In genomic region chr6:170505306-170505705, GRCh38 we compare ENCODE assay signal across 22 cellular contexts. TPM values are rescaled to one million over a fixed set of nuclear protein-coding genes. Genes with fewer than 3 reads are reported as not detected.
DNase-seq lines count a peak whose midpoint lies in the region; ATAC-seq and FAIRE-seq lines count a peak whose summit lies in the region.
"Had no signal": no experiment of that assay in that cellular context is flagged by ENCODE, and none has a peak within 500 bp of the region (broad histone marks: within the 10 kb centered on the region; RNA-seq: fewer than 3 reads in every experiment).

No MANE protein-coding gene starts in this region.

- H3K4me3 ChIP-seq in small intestine (ENCODE audit: low read depth in 1 of 2, low read length in 2 of 2), result no peak overlapping the region
- H3K4me3 ChIP-seq in naive thymus-derived CD4-positive, alpha-beta T cell (ENCODE audit: low read length), result no peak overlapping the region
- H3K4me3 ChIP-seq: SJSA1 had no signal

- peaks cover 4 to 25% (median 7%) of the 10 kb centered on the region in 5 donors for H3K36me3 Mint-ChIP-seq in naive thymus-derived CD4-positive, alpha-beta T cell
- H3K36me3 Mint-ChIP-seq: activated CD8-positive, alpha-beta memory T cell treated with anti-CD3 and anti-CD28 coated beads, Interleukin-2, amount 10 ng/mL, durations not matched to agents 7 days and 5 days; activated naive CD8-positive, alpha-beta T cell treated with anti-CD3 and anti-CD28 coated beads for 36 hours had no signal

- no peaks in the 10 kb centered on the region for H3K4me1 ChIP-seq in small intestine (ENCODE audit: control insufficient read depth in 2 of 2, insufficient read depth in 1 of 2, low read depth in 1 of 2, low read length in 1 of 2)
- H3K4me1 ChIP-seq in naive thymus-derived CD4-positive, alpha-beta T cell (ENCODE audit: control insufficient read depth in 2 of 2, insufficient read depth in 2 of 2, low read length in 2 of 2), result no peaks in the 10 kb centered on the region
- H3K4me1 ChIP-seq: SJSA1 had no signal

- no peaks in the 10 kb centered on the region for H3K27me3 ChIP-seq in small intestine (ENCODE audit: control insufficient read depth in 2 of 2, insufficient read depth in 2 of 2, low read length in 2 of 2)
- peaks cover 0 to 3% of the 10 kb centered on the region in 2 donors for H3K27me3 ChIP-seq in naive thymus-derived CD4-positive, alpha-beta T cell (ENCODE audit: control insufficient read depth in 2 of 2, insufficient read depth in 2 of 2, low read length in 2 of 2)

- peak in 1 of 2 donors; percentile 34 for ATAC-seq in left cardiac atrium
- no peak for ATAC-seq in Right ventricle myocardium inferior
- no peak for ATAC-seq in HG03196 (IDR thresholded peaks at IDR 0.05; ENCODE audit: unreplicated experiment)
- no peak for ATAC-seq in GM21423 (IDR thresholded peaks at IDR 0.05; ENCODE audit: unreplicated experiment)
- ATAC-seq in naive thymus-derived CD4-positive, alpha-beta T cell, result no peak
- ATAC-seq: activated CD8-positive, alpha-beta memory T cell treated with anti-CD3 and anti-CD28 coated beads, Interleukin-2, amount 10 ng/mL, durations not matched to agents 7 days and 5 days; activated T-helper 17 cell treated with anti-CD3 and anti-CD28 coated beads, Interleukin-2, amount 50 U/mL, for 72 hours; esophagus mucosa had no signal

- H3K27me3 Mint-ChIP-seq in naive thymus-derived CD4-positive, alpha-beta T cell, result peaks cover 28 to 55% (median 52%) of the 10 kb centered on the region in 5 donors

- POLR2A ChIA-PET in naive thymus-derived CD4-positive, alpha-beta T cell (lab: Charles Lee), result no interaction called here

- H3K27ac Mint-ChIP-seq in naive thymus-derived CD4-positive, alpha-beta T cell, result no peak overlapping the region
- H3K27ac Mint-ChIP-seq: activated CD8-positive, alpha-beta memory T cell treated with anti-CD3 and anti-CD28 coated beads, Interleukin-2, amount 10 ng/mL, durations not matched to agents 7 days and 5 days; activated naive CD8-positive, alpha-beta T cell treated with anti-CD3 and anti-CD28 coated beads for 36 hours; activated T-helper 17 cell treated with anti-CD3 and anti-CD28 coated beads, Interleukin-2, amount 50 U/mL, for 72 hours; memory B cell; T-helper 1 cell treated with Interleukin-12 subunit alpha and Interleukin-12 subunit beta and Interleukin-4 antibody, amounts not matched to agents 30 μg/mL and 1 μg/mL, for 36 hours had no signal

- H3K36me3 ChIP-seq in small intestine (ENCODE audit: control insufficient read depth in 2 of 2, insufficient read depth in 2 of 2, low read length in 2 of 2), result no peaks in the 10 kb centered on the region
- no peaks in the 10 kb centered on the region for H3K36me3 ChIP-seq in naive thymus-derived CD4-positive, alpha-beta T cell (ENCODE audit: control insufficient read depth in 2 of 3, insufficient read depth in 3 of 3, low read length in 3 of 3)
- H3K36me3 ChIP-seq: SJSA1 had no signal

- no peak overlapping the region for H3K4me3 Mint-ChIP-seq in naive thymus-derived CD4-positive, alpha-beta T cell
- H3K4me3 Mint-ChIP-seq: activated CD8-positive, alpha-beta memory T cell treated with anti-CD3 and anti-CD28 coated beads, Interleukin-2, amount 10 ng/mL, durations not matched to agents 7 days and 5 days; activated naive CD8-positive, alpha-beta T cell treated with anti-CD3 and anti-CD28 coated beads for 36 hours; activated T-helper 17 cell treated with anti-CD3 and anti-CD28 coated beads, Interleukin-2, amount 50 U/mL, for 72 hours; memory B cell; T-helper 1 cell treated with Interleukin-12 subunit alpha and Interleukin-12 subunit beta and Interleukin-4 antibody, amounts not matched to agents 30 μg/mL and 1 μg/mL, for 36 hours had no signal

- no peak overlapping the region for H3K27ac ChIP-seq in small intestine (ENCODE audit: low read depth in 1 of 2, low read length in 1 of 2)
- no peak overlapping the region for H3K27ac ChIP-seq in naive thymus-derived CD4-positive, alpha-beta T cell (ENCODE audit: low read depth, low read length)
- H3K27ac ChIP-seq: SJSA1 had no signal

- intact Hi-C loops in left cardiac atrium (cut with DNase I), result no loop called here
- intact Hi-C loops in Right ventricle myocardium inferior (cut with DNase I), result no loop called here
- intact Hi-C loops in naive thymus-derived CD4-positive, alpha-beta T cell (cut with micrococcal nuclease), result no loop called here

- CTCF ChIA-PET in naive thymus-derived CD4-positive, alpha-beta T cell (lab: Charles Lee), result no interaction called here

- 10 to 32% (median 20%) methylated on average over 9 of the region's 9 CpGs for WGBS in small intestine, 3 donors

- no peak for FAIRE-seq in small intestine (lab: Jason Lieb, UNC)
- FAIRE-seq: frontal cortex, GM18507 had no signal

- no peaks in the 10 kb centered on the region for H3K9me3 ChIP-seq in small intestine (ENCODE audit: control insufficient read depth, low read depth)
- H3K9me3 ChIP-seq in naive thymus-derived CD4-positive, alpha-beta T cell (ENCODE audit: control insufficient read depth in 2 of 3, low read length in 3 of 3), result no peaks in the 10 kb centered on the region
- H3K9me3 ChIP-seq: SJSA1 had no signal

- DNase-seq in left cardiac atrium (peak; percentile 39), Right ventricle myocardium inferior (ENCODE audit: missing footprints) (no peak), LoVo (ENCODE audit: low spot score) (peak; percentile 6), NCI-H345 (lab: John Stamatoyannopoulos, UW) (peak; percentile 66), small intestine (peak; percentile 27)
- DNase-seq in naive thymus-derived CD4-positive, alpha-beta T cell, result no peak
- DNase-seq: activated CD4-positive, alpha-beta T cell treated with anti-CD3 and anti-CD28 coated beads for 48 hours; activated CD8-positive, alpha-beta memory T cell treated with anti-CD3 and anti-CD28 coated beads, Interleukin-2, amount 10 ng/mL, durations not matched to agents 7 days and 5 days; activated naive CD8-positive, alpha-beta T cell treated with anti-CD3 and anti-CD28 coated beads for 36 hours; COR-L47; effector CD8-positive, alpha-beta T cell; NCI-H2081 treated with DMSO at 0.1 percent for 48 hours; stimulated activated CD4-positive, alpha-beta T cell treated with anti-CD3 and anti-CD28 coated beads, Interleukin-15, amount 100 ng/mL, for 24 hours had no signal

- H3K4me1 Mint-ChIP-seq in naive thymus-derived CD4-positive, alpha-beta T cell, result peaks cover 0 to 2% (median 0%) of the 10 kb centered on the region in 7 donors
- H3K4me1 Mint-ChIP-seq: activated CD8-positive, alpha-beta memory T cell treated with anti-CD3 and anti-CD28 coated beads, Interleukin-2, amount 10 ng/mL, durations not matched to agents 7 days and 5 days; activated naive CD8-positive, alpha-beta T cell treated with anti-CD3 and anti-CD28 coated beads for 36 hours; activated T-helper 17 cell treated with anti-CD3 and anti-CD28 coated beads, Interleukin-2, amount 50 U/mL, for 72 hours; memory B cell had no signal

- peaks cover 0 to 27% (median 21%) of the 10 kb centered on the region in 11 donors for H3K9me3 Mint-ChIP-seq in naive thymus-derived CD4-positive, alpha-beta T cell
- H3K9me3 Mint-ChIP-seq: activated naive CD8-positive, alpha-beta T cell treated with anti-CD3 and anti-CD28 coated beads for 36 hours had no signal

RNA-seq across cellular contexts. Expression of gene PSMB1, which starts 47.8 kb away (rescaled TPM):
- total RNA-seq in left cardiac atrium (100 to 1,000 TPM; 125 to 140 TPM), Right ventricle myocardium inferior (152 TPM)
- 100 to 1,000 TPM; 305 to 314 (median 311) TPM for polyA plus RNA-seq in small intestine
- 100 to 1,000 TPM in 1 of 5 experiments, 10 to 100 TPM in 4; 71.1 to 183 (median 83.0) TPM for total RNA-seq in naive thymus-derived CD4-positive, alpha-beta T cell
- polyA plus RNA-seq in naive thymus-derived CD4-positive, alpha-beta T cell, result 100 to 1,000 TPM; 436 to 529 TPM

RNA-seq across cellular contexts. Expression of gene TBP, which starts 48.9 kb away (rescaled TPM):
- total RNA-seq in left cardiac atrium, result 1 to 10 TPM; 8.8 to 9.7 TPM
- total RNA-seq in Right ventricle myocardium inferior, result 8.7 TPM
- 10 to 100 TPM; 10.0 to 17.3 (median 11.9) TPM for polyA plus RNA-seq in small intestine
- 10 to 100 TPM; 13.8 to 28.3 (median 23.9) TPM for total RNA-seq in naive thymus-derived CD4-positive, alpha-beta T cell
- 10 to 100 TPM; 23.1 to 28.8 TPM for polyA plus RNA-seq in naive thymus-derived CD4-positive, alpha-beta T cell

Comparison
In these comparisons a context has a peak if more than half of its experiments do, and no peak if none do; other contexts are left out.
1. DNase-seq: peak in left cardiac atrium (single experiment), LoVo (single experiment), NCI-H345 (single experiment) and small intestine (single experiment); none in Right ventricle myocardium inferior (single experiment) and naive thymus-derived CD4-positive, alpha-beta T cell (0 of 9).